ENCODE assay signal across 28 cellular contexts in the genomic region with DNA sequence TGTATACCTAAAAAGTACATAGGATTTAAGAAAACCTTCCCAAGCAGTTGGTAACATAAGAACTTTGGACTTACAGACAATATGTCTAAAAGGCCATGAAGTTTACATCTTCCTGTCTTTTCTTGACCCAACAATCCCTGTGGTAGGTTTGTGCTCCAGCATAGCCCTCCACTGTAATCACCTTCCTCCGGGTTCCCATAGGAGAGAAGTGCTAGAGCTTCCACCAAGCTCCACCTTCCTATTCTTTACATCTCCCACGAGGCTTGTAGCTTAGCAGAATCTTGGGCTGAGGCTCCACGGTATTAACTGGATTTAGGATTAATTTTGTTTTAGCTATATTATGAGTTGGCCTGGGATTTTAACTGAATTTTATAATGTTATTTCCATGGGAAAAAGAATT. TPM values are rescaled to one million over a fixed set of nuclear protein-coding genes. Genes with fewer than 3 reads are reported as not detected.
"Had no signal": no experiment of that assay in that cellular context is flagged by ENCODE, and none has a peak within 500 bp of the region (broad histone marks: within the 10 kb centered on the region; RNA-seq: fewer than 3 reads in every experiment).

No MANE protein-coding gene starts in this region.

- H3K27me3 Mint-ChIP-seq: activated B cell treated with CpG ODN at 0.5 μM for 24 hours; activated CD4-positive, alpha-beta T cell treated with anti-CD3 and anti-CD28 coated beads for 36 hours; activated T-cell treated with anti-CD3 and anti-CD28 coated beads, Interleukin-2, amount 50 U/mL, for 24 hours; brain had no signal

- H3K27me3 ChIP-seq: foreskin keratinocyte, left lung, neutrophil, ovary, stomach, suprapubic skin, tibial nerve had no signal

- H3K4me3 Mint-ChIP-seq: activated B cell treated with CpG ODN at 0.5 μM for 24 hours; activated CD4-positive, alpha-beta T cell treated with anti-CD3 and anti-CD28 coated beads for 36 hours; activated T-cell treated with anti-CD3 and anti-CD28 coated beads, Interleukin-2, amount 50 U/mL, for 24 hours; activated T-helper 17 cell treated with anti-CD3 and anti-CD28 coated beads, Interleukin-2, amount 50 U/mL, for 72 hours; brain; immature natural killer cell; natural killer cell treated with Interleukin-12 subunit alpha and Interleukin-12 subunit beta and Interleukin-15 and Interleukin-18, amount 100 ng/mL, for 72 hours; stimulated activated memory B cell treated with anti-CD40 and anti-IgM and Interleukin-4, amounts not matched to agents 10 μg/mL and 1 μg/mL and 100 μg/mL, for 72 hours; T-helper 2 cell treated with Interferon-gamma antibody and Interleukin-4, amounts not matched to agents 5 μg/mL and 100 μg/mL, for 36 hours had no signal

- H3K27ac Mint-ChIP-seq: activated B cell treated with CpG ODN at 0.5 μM for 24 hours; activated CD4-positive, alpha-beta T cell treated with anti-CD3 and anti-CD28 coated beads for 36 hours; activated naive CD4-positive, alpha-beta T cell treated with anti-CD3 and anti-CD28 coated beads, Interleukin-2, amount 50 U/mL, for 72 hours; activated T-cell treated with anti-CD3 and anti-CD28 coated beads, Interleukin-2, amount 50 U/mL, for 24 hours; activated T-helper 17 cell treated with anti-CD3 and anti-CD28 coated beads, Interleukin-2, amount 50 U/mL, for 72 hours; brain; immature natural killer cell; natural killer cell treated with Interleukin-12 subunit alpha and Interleukin-12 subunit beta and Interleukin-15 and Interleukin-18, amount 100 ng/mL, for 72 hours; stimulated activated memory B cell treated with anti-CD40 and anti-IgM and Interleukin-4, amounts not matched to agents 10 μg/mL and 1 μg/mL and 100 μg/mL, for 72 hours; T-helper 2 cell treated with Interferon-gamma antibody and Interleukin-4, amounts not matched to agents 5 μg/mL and 100 μg/mL, for 36 hours had no signal

- H3K9me3 Mint-ChIP-seq: activated B cell treated with CpG ODN at 0.5 μM for 24 hours; activated naive CD4-positive, alpha-beta T cell treated with anti-CD3 and anti-CD28 coated beads, Interleukin-2, amount 50 U/mL, for 72 hours; activated T-cell treated with anti-CD3 and anti-CD28 coated beads, Interleukin-2, amount 50 U/mL, for 24 hours; activated T-helper 17 cell treated with anti-CD3 and anti-CD28 coated beads, Interleukin-2, amount 50 U/mL, for 72 hours; brain; natural killer cell treated with Interleukin-12 subunit alpha and Interleukin-12 subunit beta and Interleukin-15 and Interleukin-18, amount 100 ng/mL, for 72 hours; stimulated activated memory B cell treated with anti-CD40 and anti-IgM and Interleukin-4, amounts not matched to agents 10 μg/mL and 1 μg/mL and 100 μg/mL, for 72 hours; T-helper 2 cell treated with Interferon-gamma antibody and Interleukin-4, amounts not matched to agents 5 μg/mL and 100 μg/mL, for 36 hours had no signal

- H3K36me3 ChIP-seq: left lung, neutrophil, ovary, stomach, suprapubic skin, tibial nerve had no signal

- H3K4me1 Mint-ChIP-seq: activated B cell treated with CpG ODN at 0.5 μM for 24 hours; activated T-helper 17 cell treated with anti-CD3 and anti-CD28 coated beads, Interleukin-2, amount 50 U/mL, for 72 hours; immature natural killer cell; stimulated activated memory B cell treated with anti-CD40 and anti-IgM and Interleukin-4, amounts not matched to agents 10 μg/mL and 1 μg/mL and 100 μg/mL, for 72 hours had no signal

- H3K36me3 Mint-ChIP-seq: activated naive CD4-positive, alpha-beta T cell treated with anti-CD3 and anti-CD28 coated beads, Interleukin-2, amount 50 U/mL, for 72 hours; brain; immature natural killer cell; natural killer cell treated with Interleukin-12 subunit alpha and Interleukin-12 subunit beta and Interleukin-15 and Interleukin-18, amount 100 ng/mL, for 72 hours; stimulated activated memory B cell treated with anti-CD40 and anti-IgM and Interleukin-4, amounts not matched to agents 10 μg/mL and 1 μg/mL and 100 μg/mL, for 72 hours had no signal

- H3K4me1 ChIP-seq: left lung, suprapubic skin had no signal

- H3K4me3 ChIP-seq: left lung, ovary, stomach, suprapubic skin, tibial nerve had no signal

- H3K27ac ChIP-seq: foreskin keratinocyte, left lung, neutrophil, ovary, stomach, suprapubic skin, tibial nerve had no signal

- ATAC-seq: activated CD4-positive, alpha-beta T cell treated with anti-CD3 and anti-CD28 coated beads for 36 hours; activated naive CD4-positive, alpha-beta T cell treated with anti-CD3 and anti-CD28 coated beads, Interleukin-2, amount 50 U/mL, for 72 hours; activated T-helper 17 cell treated with anti-CD3 and anti-CD28 coated beads, Interleukin-2, amount 50 U/mL, for 72 hours; foreskin keratinocyte; left lung; natural killer cell treated with Interleukin-12 subunit alpha and Interleukin-12 subunit beta and Interleukin-15 and Interleukin-18, amount 100 ng/mL, for 72 hours; sciatic nerve; stimulated activated memory B cell treated with anti-CD40 and anti-IgM and Interleukin-4, amounts not matched to agents 10 μg/mL and 1 μg/mL and 100 μg/mL, for 72 hours had no signal

- FAIRE-seq: small intestine, urothelium cell line had no signal

- DNase-seq: activated B cell treated with CpG ODN at 0.5 μM for 24 hours; activated CD4-positive, alpha-beta T cell treated with anti-CD3 and anti-CD28 coated beads for 36 hours; activated CD4-positive, alpha-beta T cell treated with anti-CD3 and anti-CD28 coated beads, Interleukin-2, amount 50 U/mL, for 4 hours; activated CD8-positive, alpha-beta memory T cell treated with anti-CD3 and anti-CD28 coated beads for 24 hours; activated CD8-positive, alpha-beta memory T cell treated with anti-CD3 and anti-CD28 coated beads, Interleukin-2, amount 50 U/mL, for 4 hours; activated T-cell treated with anti-CD3 and anti-CD28 coated beads, Interleukin-2, amount 50 U/mL, for 24 hours; aorta; dermis blood vessel endothelial cell; effector CD8-positive, alpha-beta T cell; erythroblast; foreskin keratinocyte; immature natural killer cell; left lung; mammary epithelial cell; ovary; small intestine; stomach had no signal

RNA-seq across cellular contexts. Expression of a gene that starts 23.3 kb away (rescaled TPM):
- total RNA-seq: activated B cell treated with CpG ODN at 0.5 μM for 24 hours; natural killer cell treated with Interleukin-12 subunit alpha and Interleukin-12 subunit beta and Interleukin-15 and Interleukin-18, amount 100 ng/mL, for 72 hours had no signal
